Comparison of ENCODE assay signal across 8 cellular contexts in genomic region chr13:44575035-44575434, GRCh38. TPM values are rescaled to one million over a fixed set of nuclear protein-coding genes. Genes with fewer than 3 reads are reported as not detected.
DNase-seq lines count a peak whose midpoint lies in the region; TF ChIP-seq lines count a peak whose summit lies in the region.

No MANE protein-coding gene starts in this region.

- no peaks in the 10 kb centered on the region for H3K27me3 Mint-ChIP-seq in Caco-2 (ENCODE audit: insufficient read depth, unreplicated experiment)

- BruUV-seq in Caco-2 (replicated peaks; lab: Mats Ljungman, UMichigan): no TSS peak

- H2BK120ac ChIP-seq in trophoblast cell (ENCODE audit: insufficient read depth, low read length, poor library complexity): no peak overlapping the region

- no peak overlapping the region for H2BK5ac ChIP-seq in trophoblast cell (ENCODE audit: low read depth, low read length, poor library complexity)

- H4K8ac ChIP-seq in trophoblast cell (ENCODE audit: low read depth, low read length): no peak overlapping the region

- no peak overlapping the region for H3K23ac ChIP-seq in trophoblast cell (ENCODE audit: low read length)

- H3K79me1 ChIP-seq in trophoblast cell (ENCODE audit: low read length): peaks cover 19% of the 10 kb centered on the region

- intact Hi-C loops in Caco-2 (cut with micrococcal nuclease; ENCODE audit: unreplicated experiment): loop anchor here (10.0 kb wide), 1 partner anchor 400 kb away; no protein-coding TSS in a partner anchor

- H3K4me3 ChIP-seq in Caco-2 (ENCODE audit: low read depth, low read length) (peak overlapping the region; percentile 99), esophagus (ENCODE audit: low read depth in 1 of 2, low read length in 2 of 2) (peak overlapping the region; percentile 70 to 95), trophoblast cell (ENCODE audit: low read depth, low read length) (no peak overlapping the region)

- no peak overlapping the region for H4K12ac ChIP-seq in trophoblast cell (ENCODE audit: low read depth, low read length)

- peak overlapping the region; percentile 96 for H3K27ac ChIP-seq in RWPE1
- no peak overlapping the region for H3K27ac ChIP-seq in esophagus (ENCODE audit: low read depth in 2 of 2, low read length in 1 of 2)
- H3K27ac ChIP-seq in trophoblast cell (ENCODE audit: low read depth, low read length): no peak overlapping the region

- peak overlapping the region; percentile 74 for H3K4me3 Mint-ChIP-seq in Caco-2 (ENCODE audit: unreplicated experiment)

- H3K4me1 ChIP-seq in Caco-2 (peaks cover 31% of the 10 kb centered on the region), esophagus (ENCODE audit: control insufficient read depth in 2 of 2, insufficient read depth in 2 of 2, low read length in 1 of 2) (peaks cover 2 to 15% of the 10 kb centered on the region in 2 donors), trophoblast cell (ENCODE audit: control insufficient read depth in 1 of 2, insufficient read depth in 2 of 2, low read length in 2 of 2) (peaks cover 14 to 21% of the 10 kb centered on the region in 2 experiments)

- H3K4me1 Mint-ChIP-seq in Caco-2 (ENCODE audit: low read depth, unreplicated experiment): peaks cover 28% of the 10 kb centered on the region

- no peak for TF ChIP-seq CTCF in Caco-2 (IDR thresholded peaks at IDR 0.05; ENCODE audit: insufficient read depth in 1 of 2, low read depth in 1 of 2, low read length in 1 of 2, severe bottlenecking in 1 of 2, unreplicated experiment in 1 of 2)
- TF ChIP-seq CTCF in RWPE1 (conservative IDR thresholded peaks at IDR 0.05; ENCODE audit: low read depth): no peak

- H3K9me3 ChIP-seq in Caco-2: no peaks in the 10 kb centered on the region
- H3K9me3 ChIP-seq in esophagus (ENCODE audit: control insufficient read depth in 2 of 2, insufficient read depth in 1 of 2, low read depth in 1 of 2, low read length in 1 of 2): no peaks in the 10 kb centered on the region
- no peaks in the 10 kb centered on the region for H3K9me3 ChIP-seq in trophoblast cell (ENCODE audit: insufficient read depth, low read depth, low read length)

- no peak for DNase-seq in Caco-2
- DNase-seq in RWPE1 (ENCODE audit: low spot score): no peak
- no peak for DNase-seq in trophoblast cell
- DNase-seq in putamen (ENCODE audit: low spot score): no peak
- DNase-seq in HT-29 (ENCODE audit: low spot score): no peak
- DNase-seq in amniotic stem cell (lab: John Stamatoyannopoulos, UW): no peak
- no peak for DNase-seq in RPMI8226

- H3K14ac ChIP-seq in trophoblast cell (ENCODE audit: low read length): no peak overlapping the region

- no peak overlapping the region for H2AK5ac ChIP-seq in trophoblast cell (ENCODE audit: low read length)

- H3K36me3 ChIP-seq in Caco-2 (ENCODE audit: control insufficient read depth, insufficient read depth, low read length): peaks cover 1% of the 10 kb centered on the region; the same call in 1 of the 2 replicates
- H3K36me3 ChIP-seq in esophagus (ENCODE audit: control insufficient read depth in 2 of 2, insufficient read depth in 2 of 2, low read length in 1 of 2): peaks cover 0 to 3% of the 10 kb centered on the region in 2 donors
- peaks cover 3 to 4% of the 10 kb centered on the region in 2 experiments for H3K36me3 ChIP-seq in trophoblast cell (ENCODE audit: control insufficient read depth in 1 of 2, insufficient read depth in 2 of 2, low read length in 2 of 2)

- no peak overlapping the region for H4K91ac ChIP-seq in trophoblast cell (ENCODE audit: low read depth, low read length)

- POLR2A ChIA-PET in Caco-2 (lab: Charles Lee): no interaction called here
- POLR2A ChIA-PET in RWPE1 (lab: Yijun Ruan, JAX; ENCODE audit: low non-redundant PET): interaction anchor here (0.6 kb wide), 1 partner anchor 59 kb away, joined by 6 read pairs; no protein-coding TSS in a partner anchor

- H3K27ac Mint-ChIP-seq in Caco-2 (ENCODE audit: unreplicated experiment): no peak overlapping the region

- H2AFZ ChIP-seq in trophoblast cell (ENCODE audit: insufficient read depth, low read length, poor library complexity): no peak overlapping the region

- H2BK12ac ChIP-seq in trophoblast cell (ENCODE audit: low read length): no peak overlapping the region

- H3K27me3 ChIP-seq in Caco-2 (replicated peaks; ENCODE audit: control insufficient read depth, insufficient read depth, low read length) (no peaks in the 10 kb centered on the region), esophagus (ENCODE audit: control insufficient read depth in 1 of 2, insufficient read depth in 2 of 2, low read length in 2 of 2) (no peaks in the 10 kb centered on the region), trophoblast cell (ENCODE audit: insufficient read depth, low read length) (no peaks in the 10 kb centered on the region)

- no peak overlapping the region for H3K9ac ChIP-seq in trophoblast cell (ENCODE audit: low read length)

- CTCF ChIA-PET in Caco-2 (lab: Charles Lee) (interaction anchor here (0.6 kb wide), 1 partner anchor 19 kb away, joined by 5 read pairs; no protein-coding TSS in a partner anchor), RWPE1 (lab: Yijun Ruan, JAX) (interaction anchor here (0.7 kb wide), 1 partner anchor 339 kb away, joined by 3 read pairs; no protein-coding TSS in a partner anchor)

- WGBS in esophagus, 2 donors: 93 to 94% methylated on average over 1 of the region's 1 CpG
- WGBS in trophoblast cell (ENCODE audit: extremely low coverage, insufficient coverage, insufficient read length): no CpG with 5 or more reads among the region's 1 CpG

- no peak overlapping the region for H3K4ac ChIP-seq in trophoblast cell (ENCODE audit: low read depth, low read length)

- H3K4me2 ChIP-seq in trophoblast cell (ENCODE audit: low read length): peak overlapping the region; percentile 83

- H3K18ac ChIP-seq in trophoblast cell (ENCODE audit: low read length): no peak overlapping the region

- peaks cover 7% of the 10 kb centered on the region for H3K36me3 Mint-ChIP-seq in Caco-2 (ENCODE audit: insufficient read depth, unreplicated experiment)

- peaks cover 15% of the 10 kb centered on the region for H3K79me2 ChIP-seq in trophoblast cell (ENCODE audit: control insufficient read depth, insufficient read depth, low read length, poor library complexity)

- H3K9me3 Mint-ChIP-seq in Caco-2 (ENCODE audit: unreplicated experiment): no peaks in the 10 kb centered on the region

RNA-seq across cellular contexts. Expression of gene TSC22D1, which starts 1.1 kb away (rescaled TPM):
- total RNA-seq in Caco-2 (2022): 140 and 159 TPM in 2 replicates
- 10 to 100 TPM; 18.5 to 48.6 TPM for polyA plus RNA-seq in esophagus
- polyA plus RNA-seq in trophoblast cell (2013): 66.3 and 69.3 TPM in 2 replicates
- 67.6 and 75.2 TPM in 2 replicates for total RNA-seq in HT-29 (2014; rRNA removed; shearing (Covaris generic))
